ENCODE assay signal across 1 cellular context in genomic region chr4:5199912-5200311, GRCh38.
A peak's percentile ranks its signal among the peaks of the same experiment; 100 is the strongest.
TF ChIP-seq lines count a peak whose summit lies in the region.

No MANE protein-coding gene starts in this region.

TF ChIP-seq in H1, 55 proteins besides CTCF, POLR2A, EP300 and RAD21:
- TF ChIP-seq BCL11A (IDR thresholded peaks at IDR 0.05; ENCODE audit: low read depth in 2 of 2, low read length in 2 of 2) (no peak), E2F6 (IDR thresholded peaks at IDR 0.05) (no peak), KDM4A (IDR thresholded peaks at IDR 0.05; ENCODE audit: low read depth, low read length, severe bottlenecking) (no peak), RNF2 (IDR thresholded peaks at IDR 0.05; ENCODE audit: borderline replicate concordance, low read depth, low read length, missing control alignments, poor library complexity, severe bottlenecking) (no peak), TAF1 (IDR thresholded peaks at IDR 0.05; ENCODE audit: low read depth, low read length) (no peak), HDAC2 (IDR thresholded peaks at IDR 0.05; ENCODE audit: borderline replicate concordance in 1 of 2, low read depth in 2 of 2, low read length in 2 of 2) (peak in 1 of 2 experiments; percentile 64; a peak in 1 of 4 replicates), TEAD4 (IDR thresholded peaks at IDR 0.05; ENCODE audit: low read depth, low read length) (no peak), GABPA (IDR thresholded peaks at IDR 0.05; ENCODE audit: borderline replicate concordance, insufficient read depth, low read length) (no peak), EGR1 (IDR thresholded peaks at IDR 0.05; ENCODE audit: borderline replicate concordance, low read depth, low read length) (no peak), KDM1A (IDR thresholded peaks at IDR 0.05; ENCODE audit: borderline replicate concordance, low read length) (peak; percentile 96)
